ENCODE assay signal across 27 cellular contexts in genomic region chr14:90523961-90524875, GRCh38.
DNase-seq lines count a peak whose midpoint lies in the region; ATAC-seq and TF ChIP-seq lines count a peak whose summit lies in the region.
"Had no signal": no experiment of that assay in that cellular context is flagged by ENCODE, and none has a peak within 500 bp of the region (broad histone marks: within the 10 kb centered on the region; RNA-seq: fewer than 3 reads in every experiment).

No MANE protein-coding gene starts in this region.

- no peak overlapping the region for H4K91ac ChIP-seq in neuronal stem cell (ENCODE audit: low read depth, low read length, poor library complexity)

- H3K18ac ChIP-seq in neuronal stem cell (ENCODE audit: low read length): peak overlapping the region; percentile 69

- H2AK5ac ChIP-seq in neuronal stem cell (ENCODE audit: low read depth, low read length): no peak overlapping the region

- no peak overlapping the region for H2BK5ac ChIP-seq in neuronal stem cell (ENCODE audit: low read length)

- H3K23ac ChIP-seq in neuronal stem cell (ENCODE audit: low read depth, low read length, poor library complexity): no peak overlapping the region

- H3K4me1 ChIP-seq in heart left ventricle (peaks cover 0 to 58% (median 42%) of the 10 kb centered on the region in 12 donors), esophagus muscularis mucosa (peaks cover 48 to 58% (median 50%) of the 10 kb centered on the region in 4 donors), neuronal stem cell (ENCODE audit: control insufficient read depth in 2 of 2, insufficient read depth in 1 of 2, low read depth in 1 of 2, low read length in 2 of 2) (peaks cover 4 to 12% of the 10 kb centered on the region in 2 donors), thoracic aorta (ENCODE audit: control insufficient read depth in 1 of 2, low read depth in 2 of 2) (peaks cover 27 to 52% of the 10 kb centered on the region in 2 donors)
- H3K4me1 ChIP-seq: pancreas had no signal

- intact Hi-C loops in heart left ventricle (cut with DNase I): loop anchor here in 4 of 10 donors (5.0 to 10.0 kb wide), 3 partner anchors 117 to 127 kb away; partner anchors contain the start of gene CALM1 (in 2 of the 4)
- intact Hi-C loops in Right ventricle myocardium inferior (cut with DNase I): no loop called here
- intact Hi-C loops in esophagus muscularis mucosa (cut with DNase I): no loop called here

- no peak overlapping the region for H3K4me2 ChIP-seq in neuronal stem cell (ENCODE audit: insufficient read depth, low read length, poor library complexity, severe bottlenecking)
- H3K4me2 ChIP-seq: hepatocyte had no signal

- no peak overlapping the region for H2BK15ac ChIP-seq in neuronal stem cell (ENCODE audit: low read length)

- H2BK12ac ChIP-seq in neuronal stem cell (ENCODE audit: low read length): no peak overlapping the region

- H2AFZ ChIP-seq in neuronal stem cell (ENCODE audit: low read length): no peak overlapping the region
- H2AFZ ChIP-seq: hepatocyte had no signal

- ATAC-seq in heart left ventricle (peak in 1 of 4 donors; percentile 44), Right ventricle myocardium inferior (no peak), thoracic aorta (ENCODE audit: insufficient number of reproducible peaks, low FRiP score, low read depth) (peak; percentile 31)
- ATAC-seq: activated T-cell treated with anti-CD3 and anti-CD28 coated beads, Interleukin-2, amount 50 U/mL, for 4 hours; body of pancreas; HepG2; pancreas; sciatic nerve had no signal

- 59 to 76% (median 66%) methylated on average over 16 to 18 of the region's 18 CpGs for WGBS in heart left ventricle, 4 donors
- WGBS in esophagus muscularis mucosa: 70% methylated on average over 8 of the region's 18 CpGs
- no CpG with 5 or more reads among the region's 18 CpGs for WGBS in neuronal stem cell (ENCODE audit: extremely low coverage in 2 of 2, insufficient read length in 2 of 2, insufficient replicate concordance in 1 of 2), 2 donors

- no peak overlapping the region for H4K8ac ChIP-seq in neuronal stem cell (ENCODE audit: low read depth, low read length)

- peak in 3 of 5 donors; percentile 15 to 49 (median 42) for DNase-seq in heart left ventricle
- no peak for DNase-seq in Right ventricle myocardium inferior (ENCODE audit: missing footprints)
- DNase-seq in esophagus muscularis mucosa (ENCODE audit: extremely low spot score): no peak
- no peak for DNase-seq in neuronal stem cell (ENCODE audit: low spot score)
- no peak for DNase-seq in thoracic aorta (ENCODE audit: low spot score)
- no peak for DNase-seq in H7
- DNase-seq in hepatic stellate cell (ENCODE audit: low spot score): no peak
- no peak for DNase-seq in COLO668 (lab: John Stamatoyannopoulos, UW; ENCODE audit: unreplicated experiment)
- DNase-seq: activated CD4-positive, alpha-beta T cell treated with anti-CD3 and anti-CD28 coated beads, Interleukin-2, amount 10 ng/mL, durations not matched to agents 24 days and 14 days; activated naive CD4-positive, alpha-beta T cell; activated T-cell treated with anti-CD3 and anti-CD28 coated beads, Interleukin-2, amount 50 U/mL, for 4 hours; body of pancreas; CD4-positive, alpha-beta T cell; effector CD8-positive, alpha-beta T cell; Kasumi-1; naive B cell; NCI-H1436; NCI-H2081 treated with DMSO at 0.1 percent for 48 hours; NCI-H69; stimulated activated naive CD4-positive, alpha-beta T cell had no signal

- peak in 6 of 12 donors; percentile 4 to 36 (median 22) for TF ChIP-seq CTCF in heart left ventricle (IDR thresholded peaks at IDR 0.05)
- TF ChIP-seq CTCF in esophagus muscularis mucosa (IDR thresholded peaks at IDR 0.05): peak in 1 of 3 experiments; percentile 38
- peak; percentile 56 for TF ChIP-seq CTCF in thoracic aorta (IDR thresholded peaks at IDR 0.05)

- no peak overlapping the region for H3K14ac ChIP-seq in neuronal stem cell (ENCODE audit: low read length)

- H3K4ac ChIP-seq in neuronal stem cell (ENCODE audit: low read length): no peak overlapping the region

- no peak for TF ChIP-seq EP300 in esophagus muscularis mucosa (IDR thresholded peaks at IDR 0.05)

- H3K27ac ChIP-seq in heart left ventricle (peak overlapping the region in 8 of 12 donors; percentile 11 to 78 (median 44)), esophagus muscularis mucosa (replicated peaks in 1 of 4) (peak overlapping the region; percentile 88 to 90 (median 89)), neuronal stem cell (replicated peaks; ENCODE audit: low read length) (no peak overlapping the region), thoracic aorta (peak overlapping the region; percentile 79 to 93)
- H3K27ac ChIP-seq: body of pancreas, epithelial cell of prostate, hepatocyte, HL-60, pancreas had no signal

- H2BK120ac ChIP-seq in neuronal stem cell (ENCODE audit: low read depth, low read length): no peak overlapping the region

- no peak overlapping the region for H3K4me3 ChIP-seq in heart left ventricle
- H3K4me3 ChIP-seq in esophagus muscularis mucosa: no peak overlapping the region
- no peak overlapping the region for H3K4me3 ChIP-seq in neuronal stem cell (ENCODE audit: low read length in 2 of 2)
- H3K4me3 ChIP-seq in thoracic aorta: no peak overlapping the region
- H3K4me3 ChIP-seq in H7 (ENCODE audit: insufficient read depth, low read depth, low read length): no peak overlapping the region
- H3K4me3 ChIP-seq: body of pancreas, hepatocyte, pancreas, tibial nerve had no signal

- H3K9ac ChIP-seq in neuronal stem cell (ENCODE audit: low read depth, low read length, poor library complexity): no peak overlapping the region

- H3K9me3 ChIP-seq in heart left ventricle (peaks cover 0 to 9% (median 0%) of the 10 kb centered on the region in 12 donors), esophagus muscularis mucosa (no peaks in the 10 kb centered on the region), neuronal stem cell (replicated peaks in 1 of 2; ENCODE audit: control insufficient read depth in 2 of 2, insufficient read depth in 1 of 2, low read depth in 1 of 2, low read length in 2 of 2) (peaks cover 4 to 6% of the 10 kb centered on the region in 2 donors), thoracic aorta (no peaks in the 10 kb centered on the region)
- H3K9me3 ChIP-seq: body of pancreas, pancreas had no signal

- H3K27me3 ChIP-seq in heart left ventricle (no peaks in the 10 kb centered on the region), esophagus muscularis mucosa (no peaks in the 10 kb centered on the region), neuronal stem cell (ENCODE audit: control insufficient read depth in 3 of 3, insufficient read depth in 3 of 3, low read depth in 1 of 3, low read length in 3 of 3) (no peaks in the 10 kb centered on the region), thoracic aorta (replicated peaks; ENCODE audit: insufficient read depth) (no peaks in the 10 kb centered on the region), H7 (ENCODE audit: control insufficient read depth, insufficient read depth, low read length) (no peaks in the 10 kb centered on the region)
- H3K27me3 ChIP-seq: body of pancreas, hepatocyte, pancreas, tibial nerve had no signal

- H3K36me3 ChIP-seq in heart left ventricle (no peaks in the 10 kb centered on the region), esophagus muscularis mucosa (no peaks in the 10 kb centered on the region), neuronal stem cell (replicated peaks in 1 of 2; ENCODE audit: control insufficient read depth in 2 of 2, insufficient read depth in 2 of 2, low read length in 2 of 2) (no peaks in the 10 kb centered on the region), thoracic aorta (no peaks in the 10 kb centered on the region), H7 (replicated peaks; ENCODE audit: control insufficient read depth, insufficient read depth, low read length) (no peaks in the 10 kb centered on the region)
- H3K36me3 ChIP-seq: pancreas, tibial nerve had no signal

- H3K79me1 ChIP-seq in neuronal stem cell (ENCODE audit: low read depth, low read length): no peaks in the 10 kb centered on the region

- no peak for TF ChIP-seq POLR2A in heart left ventricle (IDR thresholded peaks at IDR 0.05)
- TF ChIP-seq POLR2A in esophagus muscularis mucosa (IDR thresholded peaks at IDR 0.05; ENCODE audit: low read depth): no peak

Comparison
In these comparisons a context has a peak if more than half of its experiments do, and no peak if none do; other contexts are left out.
1. DNase-seq: peak in heart left ventricle (3 of 5); none in Right ventricle myocardium inferior (single experiment), esophagus muscularis mucosa (single experiment), neuronal stem cell (single experiment), thoracic aorta (single experiment), H7 (single experiment), hepatic stellate cell (single experiment) and COLO668 (single experiment).